ENCODE assay signal across 14 cellular contexts in the genomic region with DNA sequence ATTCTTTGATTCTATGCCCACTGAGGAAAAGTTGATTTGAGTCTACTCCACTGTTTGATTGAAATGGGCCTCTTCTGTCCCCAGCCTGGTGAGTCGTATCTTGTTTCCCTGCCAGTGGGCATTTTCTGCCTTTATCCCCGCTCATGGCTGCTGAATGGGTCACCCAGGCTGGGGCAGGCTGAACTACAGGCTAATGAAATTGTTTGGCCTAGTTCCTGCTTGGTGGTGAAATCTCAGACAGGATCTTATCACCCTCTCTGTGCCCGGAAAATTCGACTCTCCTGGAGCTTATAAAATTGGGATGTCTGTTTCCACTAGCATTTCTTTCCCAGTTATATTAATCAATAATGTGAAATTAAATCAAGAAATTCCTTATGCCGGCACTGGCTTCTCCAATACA.
DNase-seq lines count a peak whose midpoint lies in the region; ATAC-seq and TF ChIP-seq lines count a peak whose summit lies in the region.
"Had no signal": no experiment of that assay in that cellular context is flagged by ENCODE, and none has a peak within 500 bp of the region (broad histone marks: within the 10 kb centered on the region; RNA-seq: fewer than 3 reads in every experiment).

No MANE protein-coding gene starts in this region.

- no peaks in the 10 kb centered on the region for H3K9me3 ChIP-seq in DOHH2 (ENCODE audit: control insufficient read depth, insufficient read depth, low read length)
- no peaks in the 10 kb centered on the region for H3K9me3 ChIP-seq in OCI-LY7 (ENCODE audit: low read length)

- POLR2A ChIA-PET in OCI-LY7 (lab: Charles Lee): interaction anchor here (0.7 to 1.5 kb wide), 2 partner anchors 49 to 450 kb away, joined by 3 to 7 read pairs; no protein-coding TSS in a partner anchor

- H3K79me2 ChIP-seq in DOHH2 (ENCODE audit: control insufficient read depth, low read length) (peaks cover 46% of the 10 kb centered on the region), OCI-LY7 (ENCODE audit: insufficient read depth, low read depth, low read length) (peaks cover 81% of the 10 kb centered on the region)

- CTCF ChIA-PET in OCI-LY7 (lab: Charles Lee; ENCODE audit: unreplicated experiment): no interaction called here

- no peak for TF ChIP-seq CTCF in DOHH2 (IDR thresholded peaks at IDR 0.05; ENCODE audit: low read depth, low read length, poor library complexity, severe bottlenecking)
- TF ChIP-seq CTCF in OCI-LY7 (conservative IDR thresholded peaks at IDR 0.05; ENCODE audit: low read length): no peak

- no peaks in the 10 kb centered on the region for H3K27me3 ChIP-seq in DOHH2 (ENCODE audit: control insufficient read depth, low read length)

- H3K4me1 ChIP-seq in DOHH2 (ENCODE audit: control insufficient read depth, low read length) (peaks cover 74% of the 10 kb centered on the region), OCI-LY7 (ENCODE audit: insufficient read depth, low read length, poor library complexity, severe bottlenecking) (peaks cover 74% of the 10 kb centered on the region)

- H2AFZ ChIP-seq in OCI-LY7 (ENCODE audit: low read length): no peak overlapping the region

- peak overlapping the region; percentile 65; the same call in 1 of the 2 replicates for H3K27ac ChIP-seq in DOHH2 (ENCODE audit: low read depth, low read length)
- H3K27ac ChIP-seq in OCI-LY7 (ENCODE audit: low read depth, low read length, poor library complexity, severe bottlenecking): peak overlapping the region; percentile 68

- peaks cover 14% of the 10 kb centered on the region; the same call in 1 of the 2 replicates for H3F3A ChIP-seq in DOHH2 (ENCODE audit: control insufficient read depth, insufficient read depth)

- in situ Hi-C loops in ACHN (cut with HindIII; ENCODE audit: low pct_ligation_motif_present, low pct_unique_long_range_greater_than_20kb, low sequenced_read_pairs): no loop called here

- intact Hi-C loops in OCI-LY7 (cut with micrococcal nuclease; ENCODE audit: unreplicated experiment): loop anchor here (2.0 kb wide), 1 partner anchor 65 kb away; the partner anchor contains the start of gene CHST11

- peak overlapping the region; percentile 59 for H3K4me3 ChIP-seq in DOHH2 (ENCODE audit: low read length)
- H3K4me3 ChIP-seq in OCI-LY7 (ENCODE audit: low read depth, low read length, poor library complexity, severe bottlenecking): peak overlapping the region; percentile 48

- ATAC-seq in HG03565 (IDR thresholded peaks at IDR 0.05; ENCODE audit: unreplicated experiment) (no peak), GM21381 (IDR thresholded peaks at IDR 0.05; ENCODE audit: unreplicated experiment) (no peak)
- ATAC-seq: HepG2 had no signal

- no peak for DNase-seq in OCI-LY7 (ENCODE audit: low spot score)
- peak; percentile 65 for DNase-seq in fibroblast of gingiva (ENCODE audit: low read depth)
- DNase-seq in renal cortical epithelial cell (ENCODE audit: low read depth): peak; percentile 35
- DNase-seq in 8988T: no peak
- DNase-seq in ACHN: no peak
- DNase-seq: activated CD8-positive, alpha-beta memory T cell treated with anti-CD3 and anti-CD28 coated beads for 24 hours; effector memory CD4-positive, alpha-beta T cell; HCEC 1CT; NCI-H1105 treated with DMSO at 0.1 percent for 48 hours; OCI-M1 had no signal

- peak overlapping the region; percentile 90 for H3K4me2 ChIP-seq in DOHH2 (ENCODE audit: low read length)
- peak overlapping the region; percentile 72 for H3K4me2 ChIP-seq in OCI-LY7 (ENCODE audit: low read length)

- H3K9me2 ChIP-seq in DOHH2 (replicated peaks; ENCODE audit: control insufficient read depth, low read length) (no peaks in the 10 kb centered on the region), OCI-LY7 (ENCODE audit: insufficient read depth, low read length) (no peaks in the 10 kb centered on the region)

- H3K36me3 ChIP-seq in DOHH2 (ENCODE audit: control insufficient read depth, low read length): no peaks in the 10 kb centered on the region
- H3K36me3 ChIP-seq in OCI-LY7 (ENCODE audit: insufficient read depth, low read length): peaks cover 3% of the 10 kb centered on the region

- H4K20me1 ChIP-seq in DOHH2 (ENCODE audit: control insufficient read depth, insufficient read depth, low read depth, low read length) (no peaks in the 10 kb centered on the region), OCI-LY7 (ENCODE audit: insufficient read depth, low read length) (no peaks in the 10 kb centered on the region)

- no TSS peak for BruUV-seq in OCI-LY7 (replicated peaks; lab: Mats Ljungman, UMichigan)

Comparison
In these comparisons a context has a peak if more than half of its experiments do, and no peak if none do; other contexts are left out.
1. DNase-seq: peak in fibroblast of gingiva (single experiment) and renal cortical epithelial cell (single experiment); none in OCI-LY7 (single experiment), 8988T (single experiment) and ACHN (single experiment).